ENCODE assay signal across 1 cellular context in genomic region chr2:41932241-41933034, GRCh38.
TF ChIP-seq lines count a peak whose summit lies in the region.

No MANE protein-coding gene starts in this region.

TF ChIP-seq in K562, 482 proteins besides CTCF, POLR2A, EP300 and RAD21:
- TF ChIP-seq TCF3 (CRISPR knock-in tag; IDR thresholded peaks at IDR 0.05) (peak; percentile 77), ILK (tag; IDR thresholded peaks at IDR 0.05; ENCODE audit: borderline replicate concordance, low read depth) (no peak), FOSL1 (tag; conservative IDR thresholded peaks at IDR 0.05) (0 out of 2 replicates have a peak, but pooled peaks have one; percentile 9), NFIC (IDR thresholded peaks at IDR 0.05) (peak; percentile 86), ZNF316 (IDR thresholded peaks at IDR 0.05) (peak; percentile 32; the same call in 1 of the 2 replicates), MYNN (IDR thresholded peaks at IDR 0.05) (0 out of 2 replicates have a peak, but pooled peaks have one; percentile 40), MYNN (CRISPR knock-in tag; IDR thresholded peaks at IDR 0.05) (no peak), SMAD4 (CRISPR knock-in tag; conservative IDR thresholded peaks at IDR 0.05) (0 out of 2 replicates have a peak, but pooled peaks have one; percentile 39), ZBTB8A (IDR thresholded peaks at IDR 0.05; ENCODE audit: partially characterized antibody) (no peak), CBFA2T2 (conservative IDR thresholded peaks at IDR 0.05) (peak; percentile 82), ZNF175 (CRISPR knock-in tag; IDR thresholded peaks at IDR 0.05; ENCODE audit: low read depth) (no peak), SMARCC2 (IDR thresholded peaks at IDR 0.05; ENCODE audit: low read depth) (no peak), TAL1 (IDR thresholded peaks at IDR 0.05) (peak; percentile 57), HMBOX1 (IDR thresholded peaks at IDR 0.05) (peak; percentile 30; the same call in 1 of the 2 replicates), TEAD4 (IDR thresholded peaks at IDR 0.05; ENCODE audit: low read length) (peak; percentile 56), TEAD4 (CRISPR knock-in tag; IDR thresholded peaks at IDR 0.05; ENCODE audit: borderline replicate concordance) (no peak), BRF1 (IDR thresholded peaks at IDR 0.05; ENCODE audit: borderline replicate concordance, extremely low read depth, insufficient read length) (no peak), JUND (IDR thresholded peaks at IDR 0.05; ENCODE audit: borderline replicate concordance, low read depth, low read length) (0 out of 2 replicates have a peak, but pooled peaks have one; percentile 3), JUND (tag; IDR thresholded peaks at IDR 0.05; ENCODE audit: borderline replicate concordance, low read depth, low read length) (no peak; the same call in 2 of the 3 replicates), CREM (IDR thresholded peaks at IDR 0.05; ENCODE audit: low read depth) (peak; percentile 59), ATF3 (IDR thresholded peaks at IDR 0.05) (no peak), ATF3 (CRISPR knock-in tag; conservative IDR thresholded peaks at IDR 0.05) (no peak), ARID1B (IDR thresholded peaks at IDR 0.05) (peak; percentile 63), ID3 (CRISPR knock-in tag; IDR thresholded peaks at IDR 0.05) (no peak), ID3 (tag; IDR thresholded peaks at IDR 0.05) (no peak), CCNT2 (IDR thresholded peaks at IDR 0.05; ENCODE audit: borderline replicate concordance, extremely low read depth, insufficient read length, low read depth, low read length) (peak; percentile 20), MEIS2 (IDR thresholded peaks at IDR 0.05; ENCODE audit: partially characterized antibody) (peak; percentile 26), CBFA2T3 (IDR thresholded peaks at IDR 0.05) (peak; percentile 86), POLR2AphosphoS5 (IDR thresholded peaks at IDR 0.05; ENCODE audit: control insufficient read depth, insufficient read depth, low read depth, low read length) (peak; percentile 64; the same call in 1 of the 2 replicates), EGR1 (conservative IDR thresholded peaks at IDR 0.05) (peak; percentile 78), MAZ (CRISPR knock-in tag; conservative IDR thresholded peaks at IDR 0.05 in 1 of 2, IDR thresholded peaks at IDR 0.05 in 1 of 2) (peak in 1 of 2 experiments; percentile 78; a peak in 2 of 4 replicates), CBX1 (IDR thresholded peaks at IDR 0.05; ENCODE audit: low read depth) (no peak), NCOR1 (IDR thresholded peaks at IDR 0.05) (peak; percentile 73), ZNF263 (CRISPR knock-in tag; IDR thresholded peaks at IDR 0.05; ENCODE audit: borderline replicate concordance) (0 out of 2 replicates have a peak, but pooled peaks have one; percentile 32), RCOR1 (IDR thresholded peaks at IDR 0.05; ENCODE audit: borderline replicate concordance in 1 of 2, low read depth in 2 of 2, low read length in 2 of 2) (0 out of 4 replicates have a peak, but pooled peaks of 1 of the 2 experiments have one; percentile 9), RBM25 (IDR thresholded peaks at IDR 0.05; ENCODE audit: low read depth, low read length, severe bottlenecking) (no peak), GATA2 (CRISPR knock-in tag; IDR thresholded peaks at IDR 0.05) (peak; percentile 53; the same call in 1 of the 2 replicates), TRIM24 (IDR thresholded peaks at IDR 0.05) (0 out of 4 replicates have a peak, but pooled peaks of 1 of the 2 experiments have one; percentile 10), C11orf30 (IDR thresholded peaks at IDR 0.05; ENCODE audit: low read depth) (peak; percentile 28; the same call in 1 of the 2 replicates), ZNF511 (CRISPR knock-in tag; IDR thresholded peaks at IDR 0.05) (0 out of 2 replicates have a peak, but pooled peaks have one; percentile 57), CREBBP (IDR thresholded peaks at IDR 0.05; ENCODE audit: low read depth, low read length) (no peak)
- TF ChIP-seq, protein P1, sequence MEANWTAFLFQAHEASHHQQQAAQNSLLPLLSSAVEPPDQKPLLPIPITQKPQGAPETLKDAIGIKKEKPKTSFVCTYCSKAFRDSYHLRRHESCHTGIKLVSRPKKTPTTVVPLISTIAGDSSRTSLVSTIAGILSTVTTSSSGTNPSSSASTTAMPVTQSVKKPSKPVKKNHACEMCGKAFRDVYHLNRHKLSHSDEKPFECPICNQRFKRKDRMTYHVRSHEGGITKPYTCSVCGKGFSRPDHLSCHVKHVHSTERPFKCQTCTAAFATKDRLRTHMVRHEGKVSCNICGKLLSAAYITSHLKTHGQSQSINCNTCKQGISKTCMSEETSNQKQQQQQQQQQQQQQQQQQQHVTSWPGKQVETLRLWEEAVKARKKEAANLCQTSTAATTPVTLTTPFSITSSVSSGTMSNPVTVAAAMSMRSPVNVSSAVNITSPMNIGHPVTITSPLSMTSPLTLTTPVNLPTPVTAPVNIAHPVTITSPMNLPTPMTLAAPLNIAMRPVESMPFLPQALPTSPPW (CRISPR knock-in tag; IDR thresholded peaks at IDR 0.05), result peak; percentile 43; the same call in 1 of the 2 replicates
- TF ChIP-seq, protein P2, sequence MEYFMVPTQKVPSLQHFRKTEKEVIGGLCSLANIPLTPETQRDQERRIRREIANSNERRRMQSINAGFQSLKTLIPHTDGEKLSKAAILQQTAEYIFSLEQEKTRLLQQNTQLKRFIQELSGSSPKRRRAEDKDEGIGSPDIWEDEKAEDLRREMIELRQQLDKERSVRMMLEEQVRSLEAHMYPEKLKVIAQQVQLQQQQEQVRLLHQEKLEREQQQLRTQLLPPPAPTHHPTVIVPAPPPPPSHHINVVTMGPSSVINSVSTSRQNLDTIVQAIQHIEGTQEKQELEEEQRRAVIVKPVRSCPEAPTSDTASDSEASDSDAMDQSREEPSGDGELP (CRISPR knock-in tag; IDR thresholded peaks at IDR 0.05; ENCODE audit: borderline replicate concordance), result peak; percentile 86; the same call in 1 of the 2 replicates
- TF ChIP-seq, protein P3, sequence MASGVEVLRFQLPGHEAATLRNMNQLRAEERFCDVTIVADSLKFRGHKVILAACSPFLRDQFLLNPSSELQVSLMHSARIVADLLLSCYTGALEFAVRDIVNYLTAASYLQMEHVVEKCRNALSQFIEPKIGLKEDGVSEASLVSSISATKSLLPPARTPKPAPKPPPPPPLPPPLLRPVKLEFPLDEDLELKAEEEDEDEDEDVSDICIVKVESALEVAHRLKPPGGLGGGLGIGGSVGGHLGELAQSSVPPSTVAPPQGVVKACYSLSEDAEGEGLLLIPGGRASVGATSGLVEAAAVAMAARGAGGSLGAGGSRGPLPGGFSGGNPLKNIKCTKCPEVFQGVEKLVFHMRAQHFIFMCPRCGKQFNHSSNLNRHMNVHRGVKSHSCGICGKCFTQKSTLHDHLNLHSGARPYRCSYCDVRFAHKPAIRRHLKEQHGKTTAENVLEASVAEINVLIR (CRISPR knock-in tag; IDR thresholded peaks at IDR 0.05), result 0 out of 2 replicates have a peak, but pooled peaks have one; percentile 15
